17 cellular contexts compared by ENCODE assay signal in genomic region chr16:85445779-85446222, GRCh38.
DNase-seq lines count a peak whose midpoint lies in the region; TF ChIP-seq lines count a peak whose summit lies in the region.
"Had no signal": no experiment of that assay in that cellular context is flagged by ENCODE, and none has a peak within 500 bp of the region (broad histone marks: within the 10 kb centered on the region; RNA-seq: fewer than 3 reads in every experiment).

No MANE protein-coding gene starts in this region.

- DNase-seq in COLO668 (lab: John Stamatoyannopoulos, UW; ENCODE audit: unreplicated experiment) (peak; percentile 50), NCI-H1092 (lab: John Stamatoyannopoulos, UW) (peak; percentile 80), WERI-Rb-1 (no peak), lower leg skin (ENCODE audit: low spot score in 2 of 2) (no peak), retina (no peak), OCI-M1 (lab: John Stamatoyannopoulos, UW) (no peak), T1000 (lab: John Stamatoyannopoulos, UW) (no peak)
- DNase-seq: activated CD4-positive, alpha-beta T cell treated with anti-CD3 and anti-CD28 coated beads, Interleukin-2, amount 10 ng/mL, durations not matched to agents 24 days and 14 days; activated T-cell treated with anti-CD3 and anti-CD28 coated beads, Interleukin-2, amount 50 U/mL, for 24 hours; heart right ventricle; kidney glomerular epithelial cell; PC-9; spleen had no signal

- H3K9me2 ChIP-seq in neural cell (ENCODE audit: insufficient read depth, low read length) = no peaks in the 10 kb centered on the region

- H3K27me3 ChIP-seq in WERI-Rb-1 (ENCODE audit: insufficient read depth, low read depth, severe bottlenecking) = no peaks in the 10 kb centered on the region
- H3K27me3 ChIP-seq in neural cell (ENCODE audit: insufficient read depth, low read depth, low read length) = no peaks in the 10 kb centered on the region
- H3K27me3 ChIP-seq: ovary had no signal

- no peak for TF ChIP-seq RAD21 in neural cell (conservative IDR thresholded peaks at IDR 0.05)

- TF ChIP-seq CTCF in WERI-Rb-1 (IDR thresholded peaks at IDR 0.05; ENCODE audit: low read depth, low read length) = no peak
- TF ChIP-seq CTCF in neural cell (IDR thresholded peaks at IDR 0.05; ENCODE audit: poor library complexity, severe bottlenecking) = no peak
- TF ChIP-seq CTCF in lower leg skin (IDR thresholded peaks at IDR 0.05) = no peak

- TF ChIP-seq POLR2A in lower leg skin (IDR thresholded peaks at IDR 0.05) = no peak

- intact Hi-C loops in lower leg skin (cut with DNase I; ENCODE audit: low total_unique reads) = no loop called here

- H3K27ac ChIP-seq in WERI-Rb-1 = peak overlapping the region; percentile 93
- H3K27ac ChIP-seq in neural cell (ENCODE audit: low read length) = peak overlapping the region; percentile 65
- H3K27ac ChIP-seq: coronary artery, epithelial cell of prostate, heart right ventricle, ovary, PC-9, spleen had no signal

- H3F3A ChIP-seq in neural cell (ENCODE audit: insufficient read depth, low read length, poor library complexity, severe bottlenecking) = no peaks in the 10 kb centered on the region

- no peak overlapping the region for H2AFZ ChIP-seq in neural cell (ENCODE audit: low read depth, low read length)
- H2AFZ ChIP-seq: PC-9 had no signal

- peak overlapping the region; percentile 52 for H3K9ac ChIP-seq in neural cell (ENCODE audit: low read length)

- peaks cover 11% of the 10 kb centered on the region for H3K36me3 ChIP-seq in WERI-Rb-1
- H3K36me3 ChIP-seq in neural cell (ENCODE audit: insufficient read depth, low read length) = no peaks in the 10 kb centered on the region
- H3K36me3 ChIP-seq: heart right ventricle, ovary, spleen had no signal

- H3K4me3 ChIP-seq in WERI-Rb-1 (ENCODE audit: low read depth, low read length) (no peak overlapping the region), neural cell (ENCODE audit: low read length) (no peak overlapping the region), lower leg skin (ENCODE audit: low read depth, poor library complexity, severe bottlenecking) (no peak overlapping the region)
- H3K4me3 ChIP-seq: coronary artery, heart right ventricle, ovary, PC-9, spleen had no signal

- no peak for TF ChIP-seq EP300 in neural cell (conservative IDR thresholded peaks at IDR 0.05; ENCODE audit: poor library complexity, severe bottlenecking)

- no peaks in the 10 kb centered on the region for H3K79me2 ChIP-seq in neural cell (replicated peaks; ENCODE audit: insufficient read depth, low read length)

- no peak overlapping the region for H3K4me2 ChIP-seq in neural cell (ENCODE audit: low read length)
- H3K4me2 ChIP-seq: PC-9 had no signal

- no peaks in the 10 kb centered on the region for H4K20me1 ChIP-seq in neural cell (ENCODE audit: insufficient read depth)

- H3K9me3 ChIP-seq in WERI-Rb-1 (ENCODE audit: severe bottlenecking) (no peaks in the 10 kb centered on the region), neural cell (ENCODE audit: low read length) (no peaks in the 10 kb centered on the region)
- H3K9me3 ChIP-seq: heart right ventricle, ovary, spleen had no signal

- 28 to 59% methylated on average over 13 to 14 of the region's 14 CpGs for WGBS in lower leg skin, 2 donors

TF ChIP-seq in neural cell, 6 proteins besides CTCF, POLR2A, EP300 and RAD21:
- TF ChIP-seq MXI1 (conservative IDR thresholded peaks at IDR 0.05; ENCODE audit: poor library complexity, severe bottlenecking) = no peak
- TF ChIP-seq EZH2 (IDR thresholded peaks at IDR 0.05; ENCODE audit: borderline replicate concordance, insufficient read depth, low read length, poor library complexity, severe bottlenecking) = no peak
- TF ChIP-seq TAF1 (IDR thresholded peaks at IDR 0.05; ENCODE audit: low read depth) = no peak
- no peak for TF ChIP-seq POLR2AphosphoS5 (IDR thresholded peaks at IDR 0.05)
- TF ChIP-seq REST (IDR thresholded peaks at IDR 0.05; ENCODE audit: borderline replicate concordance) = no peak
- TF ChIP-seq SMC3 (conservative IDR thresholded peaks at IDR 0.05; ENCODE audit: poor library complexity) = no peak

Comparison
In these comparisons a context has a peak if more than half of its experiments do, and no peak if none do; other contexts are left out.
1. DNase-seq: peak in COLO668 (single experiment) and NCI-H1092 (single experiment); none in WERI-Rb-1 (single experiment), lower leg skin (0 of 2), retina (single experiment), OCI-M1 (single experiment) and T1000 (single experiment).